ENCODE assay signal across 1 cellular context in the genomic region with DNA sequence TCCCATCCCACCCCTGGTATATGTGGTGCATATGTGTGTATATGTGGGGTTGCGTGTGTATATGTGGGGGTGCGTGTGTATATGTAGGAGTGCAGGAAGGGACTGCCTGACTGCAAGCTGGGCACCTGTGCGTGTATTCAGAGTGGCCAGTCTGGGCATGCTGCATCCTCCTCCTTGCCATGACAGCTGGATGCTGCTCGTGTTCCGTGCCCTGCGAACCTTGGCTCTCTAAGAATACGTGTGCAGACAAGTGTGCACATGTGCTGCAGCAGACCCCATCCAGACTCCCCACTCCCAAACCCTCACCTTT.
TF ChIP-seq lines count a peak whose summit lies in the region.

No MANE protein-coding gene starts in this region.

TF ChIP-seq in SK-N-SH treated with all-trans-retinoic acid at 6 μM for 48 hours, 23 proteins besides CTCF, POLR2A, EP300 and RAD21 (continued from another document):
- TF ChIP-seq, protein P1, sequence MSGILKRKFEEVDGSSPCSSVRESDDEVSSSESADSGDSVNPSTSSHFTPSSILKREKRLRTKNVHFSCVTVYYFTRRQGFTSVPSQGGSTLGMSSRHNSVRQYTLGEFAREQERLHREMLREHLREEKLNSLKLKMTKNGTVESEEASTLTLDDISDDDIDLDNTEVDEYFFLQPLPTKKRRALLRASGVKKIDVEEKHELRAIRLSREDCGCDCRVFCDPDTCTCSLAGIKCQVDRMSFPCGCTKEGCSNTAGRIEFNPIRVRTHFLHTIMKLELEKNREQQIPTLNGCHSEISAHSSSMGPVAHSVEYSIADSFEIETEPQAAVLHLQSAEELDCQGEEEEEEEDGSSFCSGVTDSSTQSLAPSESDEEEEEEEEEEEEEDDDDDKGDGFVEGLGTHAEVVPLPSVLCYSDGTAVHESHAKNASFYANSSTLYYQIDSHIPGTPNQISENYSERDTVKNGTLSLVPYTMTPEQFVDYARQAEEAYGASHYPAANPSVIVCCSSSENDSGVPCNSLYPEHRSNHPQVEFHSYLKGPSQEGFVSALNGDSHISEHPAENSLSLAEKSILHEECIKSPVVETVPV (CRISPR knock-in tag; IDR thresholded peaks at IDR 0.05) = no peak
- no peak for TF ChIP-seq PPARA (CRISPR knock-in tag; IDR thresholded peaks at IDR 0.05; ENCODE audit: borderline replicate concordance)
